In the genomic region with DNA sequence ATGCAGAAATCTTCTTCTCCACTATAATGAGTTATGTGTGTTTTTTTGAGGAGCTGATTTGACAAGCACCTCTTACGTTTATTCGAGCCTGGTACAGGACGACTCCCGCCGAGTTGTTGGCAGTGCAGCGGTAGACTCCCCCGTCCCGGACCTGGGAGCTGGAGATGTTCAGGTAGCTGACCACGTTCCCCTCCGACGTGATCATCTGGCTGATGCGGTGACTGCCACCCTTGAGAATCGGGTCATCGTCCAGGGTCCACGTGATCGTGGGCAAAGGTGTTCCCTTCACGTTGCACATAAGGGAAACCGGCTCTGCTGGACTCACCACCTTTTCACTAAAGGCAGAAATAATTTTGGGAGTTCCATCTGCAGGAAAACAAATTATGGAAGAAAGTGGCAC, we compare ENCODE assay signal across 35 cellular contexts.
"Had no signal": no experiment of that assay in that cellular context is flagged by ENCODE, and none has a peak within 500 bp of the region (broad histone marks: within the 10 kb centered on the region; RNA-seq: fewer than 3 reads in every experiment).

No MANE protein-coding gene starts in this region.

- H3K36me3 ChIP-seq: adrenal gland, cardiac muscle cell had no signal

- H3K27ac Mint-ChIP-seq: activated B cell treated with CpG ODN at 0.5 μM for 24 hours; activated CD4-positive, alpha-beta memory T cell treated with anti-CD3 and anti-CD28 coated beads for 36 hours; activated CD4-positive, alpha-beta T cell treated with anti-CD3 and anti-CD28 coated beads, Interleukin-2, amount 10 ng/mL, durations not matched to agents 24 days and 14 days; activated CD8-positive, alpha-beta T cell treated with anti-CD3 and anti-CD28 coated beads for 36 hours; activated naive CD4-positive, alpha-beta T cell treated with anti-CD3 and anti-CD28 coated beads for 36 hours; activated naive CD4-positive, alpha-beta T cell treated with anti-CD3 and anti-CD28 coated beads, Interleukin-2, amount 50 U/mL, for 72 hours; activated naive CD8-positive, alpha-beta T cell treated with anti-CD3 and anti-CD28 coated beads for 36 hours; activated T-cell treated with anti-CD3 and anti-CD28 coated beads, Interleukin-2, amount 50 U/mL, for 72 hours; activated T-helper 1 cell treated with anti-CD3 and anti-CD28 coated beads, Interleukin-12 subunit alpha, Interleukin-12 subunit beta, Interleukin-2, Interleukin-4 antibody, amounts not matched to agents 30 ng/mL and 10 ng/mL and 1 ng/mL, durations not matched to agents 14 hours and 24 hours and 36 hours; activated T-helper 17 cell treated with anti-CD3 and anti-CD28 coated beads, Interleukin-2, amount 50 U/mL, for 72 hours; brain; T-cell; T-helper 2 cell treated with Interferon-gamma antibody and Interleukin-4, amounts not matched to agents 5 μg/mL and 100 μg/mL, for 36 hours had no signal

- H3K4me3 Mint-ChIP-seq: activated B cell treated with CpG ODN at 0.5 μM for 24 hours; activated CD4-positive, alpha-beta memory T cell treated with anti-CD3 and anti-CD28 coated beads for 36 hours; activated CD4-positive, alpha-beta T cell treated with anti-CD3 and anti-CD28 coated beads, Interleukin-2, amount 10 ng/mL, durations not matched to agents 24 days and 14 days; activated CD8-positive, alpha-beta T cell treated with anti-CD3 and anti-CD28 coated beads for 36 hours; activated naive CD4-positive, alpha-beta T cell treated with anti-CD3 and anti-CD28 coated beads for 36 hours; activated naive CD8-positive, alpha-beta T cell treated with anti-CD3 and anti-CD28 coated beads for 36 hours; activated T-cell treated with anti-CD3 and anti-CD28 coated beads, Interleukin-2, amount 50 U/mL, for 4 hours; activated T-cell treated with anti-CD3 and anti-CD28 coated beads, Interleukin-2, amount 50 U/mL, for 72 hours; activated T-helper 1 cell treated with anti-CD3 and anti-CD28 coated beads, Interleukin-12 subunit alpha, Interleukin-12 subunit beta, Interleukin-2, Interleukin-4 antibody, amounts not matched to agents 30 ng/mL and 10 ng/mL and 1 ng/mL, durations not matched to agents 14 hours and 24 hours and 36 hours; activated T-helper 17 cell treated with anti-CD3 and anti-CD28 coated beads, Interleukin-2, amount 50 U/mL, for 72 hours; brain; central memory CD8-positive, alpha-beta T cell; T-cell; T-helper 2 cell treated with Interferon-gamma antibody and Interleukin-4, amounts not matched to agents 5 μg/mL and 100 μg/mL, for 36 hours had no signal

- H3K27me3 ChIP-seq: adrenal gland, cardiac muscle cell had no signal

- H3K27ac ChIP-seq: adrenal gland, cardiac muscle cell, VCaP had no signal

- H3K4me1 Mint-ChIP-seq: activated B cell treated with CpG ODN at 0.5 μM for 24 hours; activated CD4-positive, alpha-beta T cell treated with anti-CD3 and anti-CD28 coated beads, Interleukin-2, amount 10 ng/mL, durations not matched to agents 24 days and 14 days; activated naive CD8-positive, alpha-beta T cell treated with anti-CD3 and anti-CD28 coated beads for 36 hours; activated T-helper 17 cell treated with anti-CD3 and anti-CD28 coated beads, Interleukin-2, amount 50 U/mL, for 72 hours; central memory CD8-positive, alpha-beta T cell; T-cell had no signal

- H3K9me3 ChIP-seq: adrenal gland had no signal

- H3K4me3 ChIP-seq: adrenal gland, cardiac muscle cell had no signal

- H3K9me3 Mint-ChIP-seq: activated B cell treated with CpG ODN at 0.5 μM for 24 hours; activated CD4-positive, alpha-beta T cell treated with anti-CD3 and anti-CD28 coated beads, Interleukin-2, amount 10 ng/mL, durations not matched to agents 24 days and 14 days; activated naive CD4-positive, alpha-beta T cell treated with anti-CD3 and anti-CD28 coated beads for 36 hours; activated T-cell treated with anti-CD3 and anti-CD28 coated beads, Interleukin-2, amount 50 U/mL, for 4 hours; activated T-helper 1 cell treated with anti-CD3 and anti-CD28 coated beads, Interleukin-12 subunit alpha, Interleukin-12 subunit beta, Interleukin-2, Interleukin-4 antibody, amounts not matched to agents 30 ng/mL and 10 ng/mL and 1 ng/mL, durations not matched to agents 14 hours and 24 hours and 36 hours; activated T-helper 17 cell treated with anti-CD3 and anti-CD28 coated beads, Interleukin-2, amount 50 U/mL, for 72 hours had no signal

- H3K36me3 Mint-ChIP-seq: activated CD4-positive, alpha-beta memory T cell treated with anti-CD3 and anti-CD28 coated beads for 36 hours; activated naive CD4-positive, alpha-beta T cell treated with anti-CD3 and anti-CD28 coated beads, Interleukin-2, amount 50 U/mL, for 72 hours; activated naive CD8-positive, alpha-beta T cell treated with anti-CD3 and anti-CD28 coated beads for 36 hours; T-cell had no signal

- H3K27me3 Mint-ChIP-seq: activated B cell treated with CpG ODN at 0.5 μM for 24 hours; activated CD4-positive, alpha-beta memory T cell treated with anti-CD3 and anti-CD28 coated beads for 36 hours; activated CD4-positive, alpha-beta T cell treated with anti-CD3 and anti-CD28 coated beads, Interleukin-2, amount 10 ng/mL, durations not matched to agents 24 days and 14 days; activated CD8-positive, alpha-beta T cell treated with anti-CD3 and anti-CD28 coated beads for 36 hours; activated T-helper 17 cell treated with anti-CD3 and anti-CD28 coated beads, Interleukin-2, amount 50 U/mL, for 72 hours; brain; central memory CD8-positive, alpha-beta T cell; T-cell had no signal

- ATAC-seq: activated CD8-positive, alpha-beta T cell treated with anti-CD3 and anti-CD28 coated beads for 36 hours; activated naive CD4-positive, alpha-beta T cell treated with anti-CD3 and anti-CD28 coated beads, Interleukin-2, amount 50 U/mL, for 72 hours; activated T-cell treated with anti-CD3 and anti-CD28 coated beads, Interleukin-2, amount 50 U/mL, for 4 hours; activated T-cell treated with anti-CD3 and anti-CD28 coated beads, Interleukin-2, amount 50 U/mL, for 72 hours; activated T-helper 17 cell treated with anti-CD3 and anti-CD28 coated beads, Interleukin-2, amount 50 U/mL, for 72 hours; T-cell had no signal

- DNase-seq: activated B cell treated with CpG ODN at 0.5 μM for 24 hours; activated CD4-positive, alpha-beta memory T cell treated with anti-CD3 and anti-CD28 coated beads for 36 hours; activated CD4-positive, alpha-beta T cell treated with anti-CD3 and anti-CD28 coated beads for 4 hours; activated CD4-positive, alpha-beta T cell treated with anti-CD3 and anti-CD28 coated beads, Interleukin-2, amount 10 ng/mL, durations not matched to agents 24 days and 14 days; activated CD4-positive, alpha-beta T cell treated with anti-CD3 and anti-CD28 coated beads, Interleukin-2, amount 50 U/mL, for 1 hour; activated CD4-positive, alpha-beta T cell treated with anti-CD3 and anti-CD28 coated beads, Interleukin-2, amount 50 U/mL, for 4 hours; activated CD4-positive, CD25-positive, alpha-beta regulatory T cell treated with anti-CD3 and anti-CD28 coated beads, Interleukin-2, amount 50 U/mL, for 72 hours; activated CD8-positive, alpha-beta memory T cell treated with anti-CD3 and anti-CD28 coated beads, Interleukin-2, amount 50 U/mL, for 4 hours; activated CD8-positive, alpha-beta T cell treated with anti-CD3 and anti-CD28 coated beads for 36 hours; activated effector memory CD4-positive, alpha-beta T cell treated with anti-CD3 and anti-CD28 coated beads, Interleukin-2, amount 50 U/mL, for 16 hours; activated gamma-delta T cell treated with Interleukin-2 at 50 U/mL for 16 hours; activated naive CD4-positive, alpha-beta T cell; activated naive CD4-positive, alpha-beta T cell treated with anti-CD3 and anti-CD28 coated beads for 36 hours; activated naive CD4-positive, alpha-beta T cell treated with anti-CD3 and anti-CD28 coated beads, Interleukin-2, amount 50 U/mL, for 16 hours; activated naive CD8-positive, alpha-beta T cell treated with anti-CD3 and anti-CD28 coated beads for 36 hours; activated T-cell treated with anti-CD3 and anti-CD28 coated beads for 4 hours; activated T-cell treated with anti-CD3 and anti-CD28 coated beads, Interleukin-2, amount 50 U/mL, for 1 hour; activated T-cell treated with anti-CD3 and anti-CD28 coated beads, Interleukin-2, amount 50 U/mL, for 4 hours; activated T-cell treated with anti-CD3 and anti-CD28 coated beads, Interleukin-2, amount 50 U/mL, for 72 hours; adrenal gland; amniotic stem cell; aorta; caudate nucleus; cerebellar nuclear complex; T-cell; T-helper 2 cell; T-helper 9 cell had no signal
